27 cellular contexts compared by ENCODE assay signal in the genomic region with DNA sequence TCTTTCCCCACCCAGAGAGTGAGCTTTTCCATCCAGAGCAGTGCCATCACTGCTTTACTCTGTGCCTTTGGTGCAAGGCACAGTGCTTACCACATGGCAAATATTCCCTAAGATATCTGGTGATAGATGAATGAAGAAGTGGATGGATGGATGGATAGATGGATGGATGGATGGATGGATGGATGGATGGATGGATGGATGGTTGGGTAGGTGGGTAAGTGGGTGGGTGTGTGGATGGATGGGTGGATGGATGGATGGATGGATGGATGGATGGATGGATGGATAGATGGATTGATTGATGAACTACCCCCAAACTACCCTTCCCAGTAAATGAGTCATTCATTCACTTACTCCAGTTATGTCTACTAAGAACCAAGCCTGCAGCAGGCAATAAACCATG.
"Had no signal": no experiment of that assay in that cellular context is flagged by ENCODE, and none has a peak within 500 bp of the region (broad histone marks: within the 10 kb centered on the region; RNA-seq: fewer than 3 reads in every experiment).

No MANE protein-coding gene starts in this region.

- H3K9me3 ChIP-seq: stomach, suprapubic skin, testis, thoracic aorta, thyroid gland, tibial artery, tibial nerve, transverse colon, upper lobe of left lung, upper lobe of right lung, uterus, vagina had no signal

- ATAC-seq: stimulated activated effector memory CD8-positive, alpha-beta T cell treated with anti-CD3 and anti-CD28 coated beads, Interleukin-12 subunit alpha, Interleukin-12 subunit beta, amount 100 ng/mL, for 72 hours; stimulated activated memory B cell treated with anti-CD40 and anti-IgM and Interleukin-4, amounts not matched to agents 10 μg/mL and 1 μg/mL and 100 μg/mL, for 72 hours; stimulated activated naive B cell treated with anti-CD40 and anti-IgM and Interleukin-4, amounts not matched to agents 10 μg/mL and 1 μg/mL and 100 μg/mL, for 72 hours; stimulated activated naive CD8-positive, alpha-beta T cell treated with anti-CD3 and anti-CD28 coated beads, Interleukin-15, amount 100 ng/mL, for 72 hours; stimulated activated naive CD8-positive, alpha-beta T cell treated with anti-CD3 and anti-CD28 coated beads, Interleukin-15, Interleukin-2, amounts not matched to agents 100 U/mL and 50 U/mL, for 24 hours; upper lobe of right lung had no signal

- FAIRE-seq: urothelium cell line had no signal

- H3K4me1 ChIP-seq: testis, tibial nerve, uterus, vagina had no signal

- H3K27me3 ChIP-seq: stomach, suprapubic skin, testis, thyroid gland, tibial artery, tibial nerve, transverse colon, upper lobe of left lung, upper lobe of right lung, uterus, vagina had no signal

- H3K4me3 ChIP-seq: stomach, suprapubic skin, testis, thoracic aorta, thyroid gland, tibial artery, tibial nerve, transverse colon, upper lobe of left lung, upper lobe of right lung, uterus, vagina had no signal

- DNase-seq: stimulated activated CD4-positive, alpha-beta T cell treated with anti-CD3 and anti-CD28 coated beads, Interleukin-2, amount 100 ng/mL, for 48 hours; stimulated activated CD4-positive, alpha-beta T cell treated with anti-CD3 and anti-CD28 coated beads, Interleukin-4, amount 100 ng/mL, for 1 hour; stimulated activated CD4-positive, alpha-beta T cell treated with anti-CD3 and anti-CD28 coated beads, Interleukin-4, amount 100 ng/mL, for 24 hours; stimulated activated CD4-positive, alpha-beta T cell treated with anti-CD3 and anti-CD28 coated beads, Interleukin-4, amount 100 ng/mL, for 4 hours; stimulated activated CD8-positive, alpha-beta memory T cell treated with anti-CD3 and anti-CD28 coated beads, Interleukin-4, amount 100 ng/mL, for 48 hours; stimulated activated naive B cell treated with anti-CD40 and anti-IgM and Interleukin-4, amounts not matched to agents 10 μg/mL and 1 μg/mL and 100 μg/mL, for 72 hours; stimulated activated naive CD4-positive, alpha-beta T cell; stimulated activated naive CD4-positive, alpha-beta T cell treated with Interleukin-2 at 50 U/mL for 16 hours; stimulated activated naive CD8-positive, alpha-beta T cell treated with anti-CD3 and anti-CD28 coated beads, Interleukin-15, amount 100 ng/mL, for 72 hours; stimulated activated naive CD8-positive, alpha-beta T cell treated with anti-CD3 and anti-CD28 coated beads, Interleukin-15, Interleukin-2, amounts not matched to agents 100 U/mL and 50 U/mL, for 24 hours; stomach; substantia nigra; testis; thyroid gland; tibial artery; transverse colon; trophoblast cell; upper lobe of left lung; upper lobe of right lung; uterus had no signal

- H3K27ac ChIP-seq: stomach, suprapubic skin, testis, thoracic aorta, thyroid gland, tibial artery, tibial nerve, transverse colon, upper lobe of left lung, upper lobe of right lung, uterus, vagina had no signal

- H3K36me3 ChIP-seq: stomach, suprapubic skin, thoracic aorta, thyroid gland, tibial artery, transverse colon, upper lobe of left lung, upper lobe of right lung, uterus, vagina had no signal
